In genomic region chr20:64079273-64080012, GRCh38 we compare ENCODE assay signal across 1 cellular context.
TF ChIP-seq lines count a peak whose summit lies in the region.

A gene with protein sequence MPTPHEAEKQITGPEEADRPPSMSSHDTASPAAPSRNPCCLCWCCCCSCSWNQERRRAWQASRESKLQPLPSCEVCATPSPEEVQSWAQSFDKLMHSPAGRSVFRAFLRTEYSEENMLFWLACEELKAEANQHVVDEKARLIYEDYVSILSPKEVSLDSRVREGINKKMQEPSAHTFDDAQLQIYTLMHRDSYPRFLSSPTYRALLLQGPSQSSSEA (minus strand): TSS chr20:64079518. CDS start chr20:64076886, 2,632 bp downstream.

TF ChIP-seq in HEK293, 187 proteins besides CTCF, POLR2A, EP300 and RAD21 (continued from another document and continues in another):
- TF ChIP-seq, protein P1, sequence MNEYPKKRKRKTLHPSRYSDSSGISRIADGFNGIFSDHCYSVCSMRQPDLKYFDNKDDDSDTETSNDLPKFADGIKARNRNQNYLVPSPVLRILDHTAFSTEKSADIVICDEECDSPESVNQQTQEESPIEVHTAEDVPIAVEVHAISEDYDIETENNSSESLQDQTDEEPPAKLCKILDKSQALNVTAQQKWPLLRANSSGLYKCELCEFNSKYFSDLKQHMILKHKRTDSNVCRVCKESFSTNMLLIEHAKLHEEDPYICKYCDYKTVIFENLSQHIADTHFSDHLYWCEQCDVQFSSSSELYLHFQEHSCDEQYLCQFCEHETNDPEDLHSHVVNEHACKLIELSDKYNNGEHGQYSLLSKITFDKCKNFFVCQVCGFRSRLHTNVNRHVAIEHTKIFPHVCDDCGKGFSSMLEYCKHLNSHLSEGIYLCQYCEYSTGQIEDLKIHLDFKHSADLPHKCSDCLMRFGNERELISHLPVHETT (tag by site-specific recombination; IDR thresholded peaks at IDR 0.05): no peak
- no peak for TF ChIP-seq ZNF530 (tag by site-specific recombination; IDR thresholded peaks at IDR 0.05; ENCODE audit: low read depth)
- TF ChIP-seq KLF7 (tag by site-specific recombination; IDR thresholded peaks at IDR 0.05; ENCODE audit: borderline replicate concordance): peak; percentile 32; the same call in 1 of the 2 replicates
- peak; percentile 42; the same call in 1 of the 2 replicates for TF ChIP-seq ZBTB6 (tag by site-specific recombination; IDR thresholded peaks at IDR 0.05)
- TF ChIP-seq ZNF571 (tag by site-specific recombination; IDR thresholded peaks at IDR 0.05): no peak
- peak; percentile 81 for TF ChIP-seq GLIS2 (tag by site-specific recombination; IDR thresholded peaks at IDR 0.05)
- TF ChIP-seq SP2 (tag by site-specific recombination; IDR thresholded peaks at IDR 0.05): peak; percentile 83
- no peak for TF ChIP-seq ZNF433 (tag by site-specific recombination; IDR thresholded peaks at IDR 0.05; ENCODE audit: low read depth)
- no peak for TF ChIP-seq ZNF341 (tag by site-specific recombination; IDR thresholded peaks at IDR 0.05; ENCODE audit: low read depth)
- TF ChIP-seq ZNF529 (tag by site-specific recombination; IDR thresholded peaks at IDR 0.05; ENCODE audit: insufficient replicate concordance): no peak
- TF ChIP-seq RBAK (tag by site-specific recombination; IDR thresholded peaks at IDR 0.05): no peak
- no peak for TF ChIP-seq ZSCAN16 (tag by site-specific recombination; IDR thresholded peaks at IDR 0.05)
- no peak for TF ChIP-seq ZFP41 (tag by site-specific recombination; IDR thresholded peaks at IDR 0.05; ENCODE audit: borderline replicate concordance)
- TF ChIP-seq SALL2 (tag by site-specific recombination; IDR thresholded peaks at IDR 0.05; ENCODE audit: borderline replicate concordance): no peak
- TF ChIP-seq, protein P2, sequence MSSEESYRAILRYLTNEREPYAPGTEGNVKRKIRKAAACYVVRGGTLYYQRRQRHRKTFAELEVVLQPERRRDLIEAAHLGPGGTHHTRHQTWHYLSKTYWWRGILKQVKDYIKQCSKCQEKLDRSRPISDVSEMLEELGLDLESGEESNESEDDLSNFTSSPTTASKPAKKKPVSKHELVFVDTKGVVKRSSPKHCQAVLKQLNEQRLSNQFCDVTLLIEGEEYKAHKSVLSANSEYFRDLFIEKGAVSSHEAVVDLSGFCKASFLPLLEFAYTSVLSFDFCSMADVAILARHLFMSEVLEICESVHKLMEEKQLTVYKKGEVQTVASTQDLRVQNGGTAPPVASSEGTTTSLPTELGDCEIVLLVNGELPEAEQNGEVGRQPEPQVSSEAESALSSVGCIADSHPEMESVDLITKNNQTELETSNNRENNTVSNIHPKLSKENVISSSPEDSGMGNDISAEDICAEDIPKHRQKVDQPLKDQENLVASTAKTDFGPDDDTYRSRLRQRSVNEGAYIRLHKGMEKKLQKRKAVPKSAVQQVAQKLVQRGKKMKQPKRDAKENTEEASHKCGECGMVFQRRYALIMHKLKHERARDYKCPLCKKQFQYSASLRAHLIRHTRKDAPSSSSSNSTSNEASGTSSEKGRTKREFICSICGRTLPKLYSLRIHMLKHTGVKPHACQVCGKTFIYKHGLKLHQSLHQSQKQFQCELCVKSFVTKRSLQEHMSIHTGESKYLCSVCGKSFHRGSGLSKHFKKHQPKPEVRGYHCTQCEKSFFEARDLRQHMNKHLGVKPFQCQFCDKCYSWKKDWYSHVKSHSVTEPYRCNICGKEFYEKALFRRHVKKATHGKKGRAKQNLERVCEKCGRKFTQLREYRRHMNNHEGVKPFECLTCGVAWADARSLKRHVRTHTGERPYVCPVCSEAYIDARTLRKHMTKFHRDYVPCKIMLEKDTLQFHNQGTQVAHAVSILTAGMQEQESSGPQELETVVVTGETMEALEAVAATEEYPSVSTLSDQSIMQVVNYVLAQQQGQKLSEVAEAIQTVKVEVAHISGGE (tag by site-specific recombination; conservative IDR thresholded peaks at IDR 0.05; ENCODE audit: low read depth): peak; percentile 37; the same call in 1 of the 2 replicates
- TF ChIP-seq ZNF324 (tag by site-specific recombination; IDR thresholded peaks at IDR 0.05): no peak
- no peak for TF ChIP-seq ZNF354C (tag by site-specific recombination; IDR thresholded peaks at IDR 0.05; ENCODE audit: borderline replicate concordance, low read depth)
- no peak for TF ChIP-seq ZNF10 (tag by site-specific recombination; IDR thresholded peaks at IDR 0.05)
- no peak for TF ChIP-seq ZNF121 (tag by site-specific recombination; IDR thresholded peaks at IDR 0.05)
- TF ChIP-seq ZFHX2 (tag by site-specific recombination; conservative IDR thresholded peaks at IDR 0.05): peak; percentile 63
- TF ChIP-seq GLI2 (tag by site-specific recombination; IDR thresholded peaks at IDR 0.05; ENCODE audit: borderline replicate concordance, low read depth): no peak
- no peak for TF ChIP-seq SETDB1 (IDR thresholded peaks at IDR 0.05; ENCODE audit: insufficient read length, low read length)
- TF ChIP-seq ZNF654 (tag by site-specific recombination; IDR thresholded peaks at IDR 0.05; ENCODE audit: low read depth): no peak
- no peak for TF ChIP-seq ZSCAN4 (tag by site-specific recombination; IDR thresholded peaks at IDR 0.05)
- no peak for TF ChIP-seq ZNF214 (tag by site-specific recombination; IDR thresholded peaks at IDR 0.05; ENCODE audit: borderline replicate concordance)
- TF ChIP-seq ZNF514 (tag by site-specific recombination; IDR thresholded peaks at IDR 0.05): no peak
- TF ChIP-seq ZNF670 (tag by site-specific recombination; IDR thresholded peaks at IDR 0.05; ENCODE audit: low read depth): no peak
- TF ChIP-seq, protein P3, sequence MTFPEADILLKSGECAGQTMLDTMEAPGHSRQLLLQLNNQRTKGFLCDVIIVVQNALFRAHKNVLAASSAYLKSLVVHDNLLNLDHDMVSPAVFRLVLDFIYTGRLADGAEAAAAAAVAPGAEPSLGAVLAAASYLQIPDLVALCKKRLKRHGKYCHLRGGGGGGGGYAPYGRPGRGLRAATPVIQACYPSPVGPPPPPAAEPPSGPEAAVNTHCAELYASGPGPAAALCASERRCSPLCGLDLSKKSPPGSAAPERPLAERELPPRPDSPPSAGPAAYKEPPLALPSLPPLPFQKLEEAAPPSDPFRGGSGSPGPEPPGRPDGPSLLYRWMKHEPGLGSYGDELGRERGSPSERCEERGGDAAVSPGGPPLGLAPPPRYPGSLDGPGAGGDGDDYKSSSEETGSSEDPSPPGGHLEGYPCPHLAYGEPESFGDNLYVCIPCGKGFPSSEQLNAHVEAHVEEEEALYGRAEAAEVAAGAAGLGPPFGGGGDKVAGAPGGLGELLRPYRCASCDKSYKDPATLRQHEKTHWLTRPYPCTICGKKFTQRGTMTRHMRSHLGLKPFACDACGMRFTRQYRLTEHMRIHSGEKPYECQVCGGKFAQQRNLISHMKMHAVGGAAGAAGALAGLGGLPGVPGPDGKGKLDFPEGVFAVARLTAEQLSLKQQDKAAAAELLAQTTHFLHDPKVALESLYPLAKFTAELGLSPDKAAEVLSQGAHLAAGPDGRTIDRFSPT (tag by site-specific recombination; IDR thresholded peaks at IDR 0.05): no peak
- no peak for TF ChIP-seq ZNF426 (tag by site-specific recombination; IDR thresholded peaks at IDR 0.05)
- no peak for TF ChIP-seq ZNF549 (tag by site-specific recombination; IDR thresholded peaks at IDR 0.05)
- TF ChIP-seq ZNF837 (tag by site-specific recombination; IDR thresholded peaks at IDR 0.05): no peak
- no peak for TF ChIP-seq ZNF623 (tag by site-specific recombination; IDR thresholded peaks at IDR 0.05)
- TF ChIP-seq ZSCAN30 (tag by site-specific recombination; IDR thresholded peaks at IDR 0.05): peak; percentile 39; the same call in 1 of the 2 replicates
- TF ChIP-seq ZNF155 (tag by site-specific recombination; IDR thresholded peaks at IDR 0.05): no peak
- TF ChIP-seq ZBTB21 (tag by site-specific recombination; IDR thresholded peaks at IDR 0.05): no peak
- no peak for TF ChIP-seq ZNF548 (tag by site-specific recombination; IDR thresholded peaks at IDR 0.05)
- TF ChIP-seq ZNF555 (tag by site-specific recombination; conservative IDR thresholded peaks at IDR 0.05): no peak
- TF ChIP-seq, protein P4, sequence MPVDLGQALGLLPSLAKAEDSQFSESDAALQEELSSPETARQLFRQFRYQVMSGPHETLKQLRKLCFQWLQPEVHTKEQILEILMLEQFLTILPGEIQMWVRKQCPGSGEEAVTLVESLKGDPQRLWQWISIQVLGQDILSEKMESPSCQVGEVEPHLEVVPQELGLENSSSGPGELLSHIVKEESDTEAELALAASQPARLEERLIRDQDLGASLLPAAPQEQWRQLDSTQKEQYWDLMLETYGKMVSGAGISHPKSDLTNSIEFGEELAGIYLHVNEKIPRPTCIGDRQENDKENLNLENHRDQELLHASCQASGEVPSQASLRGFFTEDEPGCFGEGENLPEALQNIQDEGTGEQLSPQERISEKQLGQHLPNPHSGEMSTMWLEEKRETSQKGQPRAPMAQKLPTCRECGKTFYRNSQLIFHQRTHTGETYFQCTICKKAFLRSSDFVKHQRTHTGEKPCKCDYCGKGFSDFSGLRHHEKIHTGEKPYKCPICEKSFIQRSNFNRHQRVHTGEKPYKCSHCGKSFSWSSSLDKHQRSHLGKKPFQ (tag by site-specific recombination; IDR thresholded peaks at IDR 0.05): no peak
- TF ChIP-seq ZNF701 (tag by site-specific recombination; IDR thresholded peaks at IDR 0.05): no peak
- TF ChIP-seq ZNF521 (tag by site-specific recombination; IDR thresholded peaks at IDR 0.05): no peak
- TF ChIP-seq FEZF1 (tag by site-specific recombination; IDR thresholded peaks at IDR 0.05): no peak
- TF ChIP-seq ZNF174 (tag by site-specific recombination; IDR thresholded peaks at IDR 0.05): no peak
- TF ChIP-seq ZBTB44 (tag by site-specific recombination; IDR thresholded peaks at IDR 0.05): no peak
- no peak for TF ChIP-seq ZNF660 (tag by site-specific recombination; IDR thresholded peaks at IDR 0.05)
- no peak for TF ChIP-seq ZNF560 (tag by site-specific recombination; IDR thresholded peaks at IDR 0.05; ENCODE audit: borderline replicate concordance)
- 0 out of 2 replicates have a peak, but pooled peaks have one; percentile 33 for TF ChIP-seq KLF10 (tag by site-specific recombination; IDR thresholded peaks at IDR 0.05)
- 0 out of 2 replicates have a peak, but pooled peaks have one; percentile 14 for TF ChIP-seq ZBTB7A (tag by site-specific recombination; IDR thresholded peaks at IDR 0.05; ENCODE audit: low read depth)
- no peak for TF ChIP-seq ZNF785 (tag by site-specific recombination; IDR thresholded peaks at IDR 0.05)
- TF ChIP-seq ZSCAN23 (tag by site-specific recombination; IDR thresholded peaks at IDR 0.05): no peak
- TF ChIP-seq HOXD13 (CRISPR knock-in tag; IDR thresholded peaks at IDR 0.05; ENCODE audit: borderline replicate concordance): no peak
- TF ChIP-seq ZNF48 (tag by site-specific recombination; IDR thresholded peaks at IDR 0.05): no peak
- peak; percentile 94 for TF ChIP-seq PATZ1 (tag by site-specific recombination; IDR thresholded peaks at IDR 0.05)
- peak; percentile 43; the same call in 1 of the 2 replicates for TF ChIP-seq EGR2 (tag by site-specific recombination; IDR thresholded peaks at IDR 0.05; ENCODE audit: low read depth)
- no peak for TF ChIP-seq ZNF132 (tag by site-specific recombination; IDR thresholded peaks at IDR 0.05; ENCODE audit: borderline replicate concordance)
